Comparison of ENCODE assay signal across 31 cellular contexts in the genomic region with DNA sequence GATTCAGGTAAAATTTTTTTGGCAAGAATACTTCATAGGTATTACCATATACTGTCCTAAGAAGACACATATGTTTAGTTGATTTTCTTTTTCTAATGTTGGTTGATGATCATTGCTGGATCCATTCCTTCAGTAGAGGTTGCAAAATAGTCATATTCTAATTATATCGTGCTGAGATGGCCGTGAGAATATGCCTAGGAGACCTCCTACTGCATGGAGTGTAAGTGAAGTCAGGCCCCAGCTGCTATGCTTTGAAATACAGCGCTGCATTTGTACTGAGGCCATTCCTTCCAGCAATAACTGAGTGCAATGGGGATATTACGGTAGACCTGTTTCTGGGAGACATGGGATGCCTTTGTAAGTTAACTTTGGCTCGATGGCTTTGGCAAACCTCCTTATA. TPM values are rescaled to one million over a fixed set of nuclear protein-coding genes. Genes with fewer than 3 reads are reported as not detected.
"Had no signal": no experiment of that assay in that cellular context is flagged by ENCODE, and none has a peak within 500 bp of the region (broad histone marks: within the 10 kb centered on the region; RNA-seq: fewer than 3 reads in every experiment).

No MANE protein-coding gene starts in this region.

- H3K27me3 ChIP-seq: adrenal gland, ascending aorta, breast epithelium, cardiac muscle cell, colonic mucosa had no signal

- ATAC-seq: activated CD8-positive, alpha-beta T cell treated with anti-CD3 and anti-CD28 coated beads for 36 hours; activated naive CD8-positive, alpha-beta T cell treated with anti-CD3 and anti-CD28 coated beads, Interleukin-2, amount 50 U/mL, for 24 hours; activated T-cell treated with anti-CD3 and anti-CD28 coated beads, Interleukin-2, amount 50 U/mL, for 4 hours; activated T-helper 17 cell treated with anti-CD3 and anti-CD28 coated beads, Interleukin-2, amount 50 U/mL, for 72 hours; esophagus mucosa; WTC11 had no signal

- H3K4me3 ChIP-seq: adrenal gland, ascending aorta, breast epithelium, cardiac muscle cell, colonic mucosa, dorsolateral prefrontal cortex had no signal

- H3K27ac ChIP-seq: adrenal gland, ascending aorta, breast epithelium, cardiac muscle cell, colonic mucosa, dorsolateral prefrontal cortex, VCaP had no signal

- H3K9me3 ChIP-seq: adrenal gland, ascending aorta, colonic mucosa had no signal

- DNase-seq: activated CD4-positive, alpha-beta T cell treated with anti-CD3 and anti-CD28 coated beads for 1 hour; activated CD4-positive, alpha-beta T cell treated with anti-CD3 and anti-CD28 coated beads for 4 hours; activated CD4-positive, alpha-beta T cell treated with anti-CD3 and anti-CD28 coated beads, Interleukin-2, amount 10 ng/mL, durations not matched to agents 7 days and 5 days; activated CD4-positive, alpha-beta T cell treated with anti-CD3 and anti-CD28 coated beads, Interleukin-2, amount 50 U/mL, for 4 hours; activated CD8-positive, alpha-beta memory T cell treated with anti-CD3 and anti-CD28 coated beads for 24 hours; activated CD8-positive, alpha-beta T cell treated with anti-CD3 and anti-CD28 coated beads for 36 hours; activated effector memory CD4-positive, alpha-beta T cell treated with Interleukin-2 at 50 U/mL for 16 hours; activated gamma-delta T cell treated with Interleukin-2 at 50 U/mL for 16 hours; activated naive CD4-positive, alpha-beta T cell treated with anti-CD3 and anti-CD28 coated beads for 36 hours; activated naive CD8-positive, alpha-beta T cell treated with anti-CD3 and anti-CD28 coated beads for 36 hours; activated naive CD8-positive, alpha-beta T cell treated with anti-CD3 and anti-CD28 coated beads, Interleukin-2, amount 50 U/mL, for 24 hours; activated T-cell treated with anti-CD3 and anti-CD28 coated beads, Interleukin-2, amount 50 U/mL, for 4 hours; adrenal gland; central memory CD4-positive, alpha-beta T cell; cerebellar nuclear complex; colonic mucosa; dorsolateral prefrontal cortex; effector memory CD4-positive, alpha-beta T cell; endodermal cell; foreskin fibroblast; head of caudate nucleus; T-helper 2 cell had no signal

- H3K36me3 ChIP-seq: adrenal gland, ascending aorta, breast epithelium, cardiac muscle cell, colonic mucosa had no signal

- FAIRE-seq: frontal cortex, TTC549 had no signal

- H3K4me1 ChIP-seq: adrenal gland, ascending aorta, breast epithelium had no signal

RNA-seq across cellular contexts. Expression of a gene that starts 6.7 kb away (rescaled TPM):
- total RNA-seq: cardiac muscle cell had no signal
